Comparison of ENCODE assay signal across 1 cellular context in the genomic region with DNA sequence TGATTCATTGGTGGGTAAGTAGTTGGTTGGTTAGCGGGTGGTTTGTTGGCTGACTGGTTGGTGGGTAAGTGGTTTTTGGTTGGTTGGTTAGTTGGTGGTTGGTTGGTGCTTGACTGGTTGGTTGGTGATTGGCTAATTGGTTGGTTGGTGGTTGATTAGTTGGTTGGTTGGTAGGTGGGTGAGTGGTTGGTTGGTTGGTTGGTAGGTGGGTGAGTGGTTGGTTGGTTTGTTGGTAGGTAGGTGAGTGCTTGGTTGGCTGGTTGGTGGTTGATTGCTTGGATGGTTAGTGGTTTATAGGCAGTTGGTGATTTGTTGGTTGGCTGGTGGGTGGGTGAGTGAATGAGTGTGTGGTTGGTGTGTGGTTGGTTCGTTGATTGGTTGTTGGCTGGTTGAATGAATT.
A peak's percentile ranks its signal among the peaks of the same experiment; 100 is the strongest.
TF ChIP-seq lines count a peak whose summit lies in the region.

No MANE protein-coding gene starts in this region.

TF ChIP-seq in K562, 482 proteins besides CTCF, POLR2A, EP300 and RAD21 (continues in another document):
- TF ChIP-seq HDAC1 (IDR thresholded peaks at IDR 0.05) (peak in 1 of 2 experiments; percentile 27; a peak in 1 of 4 replicates), ZNF644 (tag; IDR thresholded peaks at IDR 0.05; ENCODE audit: low read depth) (no peak), SRSF7 (optimal IDR thresholded peaks at IDR 0.05; ENCODE audit: low read depth, low read length) (no peak), SIN3A (IDR thresholded peaks at IDR 0.05; ENCODE audit: borderline replicate concordance in 2 of 2, control insufficient read depth in 1 of 2, low read depth in 2 of 2, low read length in 2 of 2) (no peak), ZNF586 (CRISPR knock-in tag; conservative IDR thresholded peaks at IDR 0.05) (no peak), NELFE (IDR thresholded peaks at IDR 0.05; ENCODE audit: insufficient read depth, insufficient read length) (no peak), ZNF436 (CRISPR knock-in tag; IDR thresholded peaks at IDR 0.05) (no peak), PHF21A (IDR thresholded peaks at IDR 0.05; ENCODE audit: borderline replicate concordance, low read depth) (no peak), ZNF699 (CRISPR knock-in tag; IDR thresholded peaks at IDR 0.05; ENCODE audit: insufficient replicate concordance) (no peak), SRSF1 (IDR thresholded peaks at IDR 0.05; ENCODE audit: low read depth, low read length) (no peak), ZNF324 (CRISPR knock-in tag; IDR thresholded peaks at IDR 0.05) (no peak), LARP7 (IDR thresholded peaks at IDR 0.05) (0 out of 2 replicates have a peak, but pooled peaks have one; percentile 45), CEBPG (CRISPR knock-in tag; IDR thresholded peaks at IDR 0.05) (no peak), CEBPG (tag; conservative IDR thresholded peaks at IDR 0.05 in 1 of 2, IDR thresholded peaks at IDR 0.05 in 1 of 2) (no peak), MCM7 (IDR thresholded peaks at IDR 0.05) (no peak), MCM3 (IDR thresholded peaks at IDR 0.05) (no peak), CCNT2 (IDR thresholded peaks at IDR 0.05; ENCODE audit: borderline replicate concordance, extremely low read depth, insufficient read length, low read depth, low read length) (no peak), BCOR (IDR thresholded peaks at IDR 0.05) (no peak), PHB2 (IDR thresholded peaks at IDR 0.05; ENCODE audit: low read depth) (0 out of 2 replicates have a peak, but pooled peaks have one; percentile 21), ZNF707 (CRISPR knock-in tag; conservative IDR thresholded peaks at IDR 0.05) (no peak), SMARCE1 (IDR thresholded peaks at IDR 0.05) (no peak), TRIM28 (IDR thresholded peaks at IDR 0.05) (no peak), MAFK (IDR thresholded peaks at IDR 0.05; ENCODE audit: low read length) (no peak), NR3C1 (CRISPR knock-in tag; IDR thresholded peaks at IDR 0.05) (no peak), RBM25 (IDR thresholded peaks at IDR 0.05; ENCODE audit: low read depth, low read length, severe bottlenecking) (no peak), DMBX1 (CRISPR knock-in tag; IDR thresholded peaks at IDR 0.05; ENCODE audit: borderline replicate concordance) (no peak), HDGF (IDR thresholded peaks at IDR 0.05) (no peak), MYC (IDR thresholded peaks at IDR 0.05; ENCODE audit: low read depth, low read length) (no peak), MYC (CRISPR knock-in tag; IDR thresholded peaks at IDR 0.05; ENCODE audit: borderline replicate concordance, low read depth) (no peak), SNRNP70 (optimal IDR thresholded peaks at IDR 0.05; ENCODE audit: low read depth, low read length) (no peak), ETV6 (IDR thresholded peaks at IDR 0.05; ENCODE audit: borderline replicate concordance in 1 of 2, low read depth in 2 of 2, low read length in 1 of 2) (no peak), ETV6 (CRISPR knock-in tag; IDR thresholded peaks at IDR 0.05; ENCODE audit: borderline replicate concordance) (no peak), CBX1 (IDR thresholded peaks at IDR 0.05; ENCODE audit: low read depth) (no peak), EHMT2 (IDR thresholded peaks at IDR 0.05) (peak; percentile 74), PHTF2 (CRISPR knock-in tag; IDR thresholded peaks at IDR 0.05) (no peak), SMARCC2 (IDR thresholded peaks at IDR 0.05; ENCODE audit: low read depth) (no peak), ZC3H11A (IDR thresholded peaks at IDR 0.05; ENCODE audit: low read depth, low read length) (no peak), BRD9 (IDR thresholded peaks at IDR 0.05; ENCODE audit: low read depth, partially characterized antibody) (no peak)
- TF ChIP-seq, protein P1, sequence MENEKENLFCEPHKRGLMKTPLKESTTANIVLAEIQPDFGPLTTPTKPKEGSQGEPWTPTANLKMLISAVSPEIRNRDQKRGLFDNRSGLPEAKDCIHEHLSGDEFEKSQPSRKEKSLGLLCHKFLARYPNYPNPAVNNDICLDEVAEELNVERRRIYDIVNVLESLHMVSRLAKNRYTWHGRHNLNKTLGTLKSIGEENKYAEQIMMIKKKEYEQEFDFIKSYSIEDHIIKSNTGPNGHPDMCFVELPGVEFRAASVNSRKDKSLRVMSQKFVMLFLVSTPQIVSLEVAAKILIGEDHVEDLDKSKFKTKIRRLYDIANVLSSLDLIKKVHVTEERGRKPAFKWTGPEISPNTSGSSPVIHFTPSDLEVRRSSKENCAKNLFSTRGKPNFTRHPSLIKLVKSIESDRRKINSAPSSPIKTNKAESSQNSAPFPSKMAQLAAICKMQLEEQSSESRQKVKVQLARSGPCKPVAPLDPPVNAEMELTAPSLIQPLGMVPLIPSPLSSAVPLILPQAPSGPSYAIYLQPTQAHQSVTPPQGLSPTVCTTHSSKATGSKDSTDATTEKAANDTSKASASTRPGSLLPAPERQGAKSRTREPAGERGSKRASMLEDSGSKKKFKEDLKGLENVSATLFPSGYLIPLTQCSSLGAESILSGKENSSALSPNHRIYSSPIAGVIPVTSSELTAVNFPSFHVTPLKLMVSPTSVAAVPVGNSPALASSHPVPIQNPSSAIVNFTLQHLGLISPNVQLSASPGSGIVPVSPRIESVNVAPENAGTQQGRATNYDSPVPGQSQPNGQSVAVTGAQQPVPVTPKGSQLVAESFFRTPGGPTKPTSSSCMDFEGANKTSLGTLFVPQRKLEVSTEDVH (IDR thresholded peaks at IDR 0.05; ENCODE audit: low read depth, partially characterized antibody): no peak
- TF ChIP-seq, protein P2, sequence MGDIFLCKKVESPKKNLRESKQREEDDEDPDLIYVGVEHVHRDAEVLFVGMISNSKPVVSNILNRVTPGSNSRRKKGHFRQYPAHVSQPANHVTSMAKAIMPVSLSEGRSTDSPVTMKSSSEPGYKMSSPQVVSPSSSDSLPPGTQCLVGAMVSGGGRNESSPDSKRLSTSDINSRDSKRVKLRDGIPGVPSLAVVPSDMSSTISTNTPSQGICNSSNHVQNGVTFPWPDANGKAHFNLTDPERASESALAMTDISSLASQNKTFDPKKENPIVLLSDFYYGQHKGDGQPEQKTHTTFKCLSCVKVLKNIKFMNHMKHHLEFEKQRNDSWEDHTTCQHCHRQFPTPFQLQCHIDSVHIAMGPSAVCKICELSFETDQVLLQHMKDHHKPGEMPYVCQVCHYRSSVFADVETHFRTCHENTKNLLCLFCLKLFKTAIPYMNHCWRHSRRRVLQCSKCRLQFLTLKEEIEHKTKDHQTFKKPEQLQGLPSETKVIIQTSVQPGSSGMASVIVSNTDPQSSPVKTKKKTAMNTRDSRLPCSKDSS (IDR thresholded peaks at IDR 0.05; ENCODE audit: low read depth, partially characterized antibody): peak; percentile 27
- TF ChIP-seq, protein P3, sequence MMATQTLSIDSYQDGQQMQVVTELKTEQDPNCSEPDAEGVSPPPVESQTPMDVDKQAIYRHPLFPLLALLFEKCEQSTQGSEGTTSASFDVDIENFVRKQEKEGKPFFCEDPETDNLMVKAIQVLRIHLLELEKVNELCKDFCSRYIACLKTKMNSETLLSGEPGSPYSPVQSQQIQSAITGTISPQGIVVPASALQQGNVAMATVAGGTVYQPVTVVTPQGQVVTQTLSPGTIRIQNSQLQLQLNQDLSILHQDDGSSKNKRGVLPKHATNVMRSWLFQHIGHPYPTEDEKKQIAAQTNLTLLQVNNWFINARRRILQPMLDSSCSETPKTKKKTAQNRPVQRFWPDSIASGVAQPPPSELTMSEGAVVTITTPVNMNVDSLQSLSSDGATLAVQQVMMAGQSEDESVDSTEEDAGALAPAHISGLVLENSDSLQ (IDR thresholded peaks at IDR 0.05): no peak
- TF ChIP-seq, protein P4, sequence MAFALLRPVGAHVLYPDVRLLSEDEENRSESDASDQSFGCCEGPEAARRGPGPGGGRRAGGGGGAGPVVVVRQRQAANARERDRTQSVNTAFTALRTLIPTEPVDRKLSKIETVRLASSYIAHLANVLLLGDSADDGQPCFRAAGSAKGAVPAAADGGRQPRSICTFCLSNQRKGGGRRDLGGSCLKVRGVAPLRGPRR (CRISPR knock-in tag; IDR thresholded peaks at IDR 0.05): no peak
- TF ChIP-seq, protein P5, sequence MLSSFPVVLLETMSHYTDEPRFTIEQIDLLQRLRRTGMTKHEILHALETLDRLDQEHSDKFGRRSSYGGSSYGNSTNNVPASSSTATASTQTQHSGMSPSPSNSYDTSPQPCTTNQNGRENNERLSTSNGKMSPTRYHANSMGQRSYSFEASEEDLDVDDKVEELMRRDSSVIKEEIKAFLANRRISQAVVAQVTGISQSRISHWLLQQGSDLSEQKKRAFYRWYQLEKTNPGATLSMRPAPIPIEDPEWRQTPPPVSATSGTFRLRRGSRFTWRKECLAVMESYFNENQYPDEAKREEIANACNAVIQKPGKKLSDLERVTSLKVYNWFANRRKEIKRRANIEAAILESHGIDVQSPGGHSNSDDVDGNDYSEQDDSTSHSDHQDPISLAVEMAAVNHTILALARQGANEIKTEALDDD (IDR thresholded peaks at IDR 0.05): peak; percentile 91
- TF ChIP-seq, protein P6, sequence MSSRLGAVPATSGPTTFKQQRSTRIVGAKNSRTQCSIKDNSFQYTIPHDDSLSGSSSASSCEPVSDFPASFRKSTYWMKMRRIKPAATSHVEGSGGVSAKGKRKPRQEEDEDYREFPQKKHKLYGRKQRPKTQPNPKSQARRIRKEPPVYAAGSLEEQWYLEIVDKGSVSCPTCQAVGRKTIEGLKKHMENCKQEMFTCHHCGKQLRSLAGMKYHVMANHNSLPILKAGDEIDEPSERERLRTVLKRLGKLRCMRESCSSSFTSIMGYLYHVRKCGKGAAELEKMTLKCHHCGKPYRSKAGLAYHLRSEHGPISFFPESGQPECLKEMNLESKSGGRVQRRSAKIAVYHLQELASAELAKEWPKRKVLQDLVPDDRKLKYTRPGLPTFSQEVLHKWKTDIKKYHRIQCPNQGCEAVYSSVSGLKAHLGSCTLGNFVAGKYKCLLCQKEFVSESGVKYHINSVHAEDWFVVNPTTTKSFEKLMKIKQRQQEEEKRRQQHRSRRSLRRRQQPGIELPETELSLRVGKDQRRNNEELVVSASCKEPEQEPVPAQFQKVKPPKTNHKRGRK (tag; IDR thresholded peaks at IDR 0.05): no peak
- TF ChIP-seq, protein P7, sequence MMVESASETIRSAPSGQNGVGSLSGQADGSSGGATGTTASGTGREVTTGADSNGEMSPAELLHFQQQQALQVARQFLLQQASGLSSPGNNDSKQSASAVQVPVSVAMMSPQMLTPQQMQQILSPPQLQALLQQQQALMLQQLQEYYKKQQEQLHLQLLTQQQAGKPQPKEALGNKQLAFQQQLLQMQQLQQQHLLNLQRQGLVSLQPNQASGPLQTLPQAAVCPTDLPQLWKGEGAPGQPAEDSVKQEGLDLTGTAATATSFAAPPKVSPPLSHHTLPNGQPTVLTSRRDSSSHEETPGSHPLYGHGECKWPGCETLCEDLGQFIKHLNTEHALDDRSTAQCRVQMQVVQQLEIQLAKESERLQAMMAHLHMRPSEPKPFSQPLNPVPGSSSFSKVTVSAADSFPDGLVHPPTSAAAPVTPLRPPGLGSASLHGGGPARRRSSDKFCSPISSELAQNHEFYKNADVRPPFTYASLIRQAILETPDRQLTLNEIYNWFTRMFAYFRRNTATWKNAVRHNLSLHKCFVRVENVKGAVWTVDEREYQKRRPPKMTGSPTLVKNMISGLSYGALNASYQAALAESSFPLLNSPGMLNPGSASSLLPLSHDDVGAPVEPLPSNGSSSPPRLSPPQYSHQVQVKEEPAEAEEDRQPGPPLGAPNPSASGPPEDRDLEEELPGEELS (CRISPR knock-in tag; IDR thresholded peaks at IDR 0.05; ENCODE audit: borderline replicate concordance): no peak
- TF ChIP-seq, protein P8, sequence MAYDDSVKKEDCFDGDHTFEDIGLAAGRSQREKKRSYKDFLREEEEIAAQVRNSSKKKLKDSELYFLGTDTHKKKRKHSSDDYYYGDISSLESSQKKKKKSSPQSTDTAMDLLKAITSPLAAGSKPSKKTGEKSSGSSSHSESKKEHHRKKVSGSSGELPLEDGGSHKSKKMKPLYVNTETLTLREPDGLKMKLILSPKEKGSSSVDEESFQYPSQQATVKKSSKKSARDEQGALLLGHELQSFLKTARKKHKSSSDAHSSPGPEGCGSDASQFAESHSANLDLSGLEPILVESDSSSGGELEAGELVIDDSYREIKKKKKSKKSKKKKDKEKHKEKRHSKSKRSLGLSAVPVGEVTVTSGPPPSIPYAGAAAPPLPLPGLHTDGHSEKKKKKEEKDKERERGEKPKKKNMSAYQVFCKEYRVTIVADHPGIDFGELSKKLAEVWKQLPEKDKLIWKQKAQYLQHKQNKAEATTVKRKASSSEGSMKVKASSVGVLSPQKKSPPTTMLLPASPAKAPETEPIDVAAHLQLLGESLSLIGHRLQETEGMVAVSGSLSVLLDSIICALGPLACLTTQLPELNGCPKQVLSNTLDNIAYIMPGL (CRISPR knock-in tag; IDR thresholded peaks at IDR 0.05): no peak
- TF ChIP-seq, protein P9, sequence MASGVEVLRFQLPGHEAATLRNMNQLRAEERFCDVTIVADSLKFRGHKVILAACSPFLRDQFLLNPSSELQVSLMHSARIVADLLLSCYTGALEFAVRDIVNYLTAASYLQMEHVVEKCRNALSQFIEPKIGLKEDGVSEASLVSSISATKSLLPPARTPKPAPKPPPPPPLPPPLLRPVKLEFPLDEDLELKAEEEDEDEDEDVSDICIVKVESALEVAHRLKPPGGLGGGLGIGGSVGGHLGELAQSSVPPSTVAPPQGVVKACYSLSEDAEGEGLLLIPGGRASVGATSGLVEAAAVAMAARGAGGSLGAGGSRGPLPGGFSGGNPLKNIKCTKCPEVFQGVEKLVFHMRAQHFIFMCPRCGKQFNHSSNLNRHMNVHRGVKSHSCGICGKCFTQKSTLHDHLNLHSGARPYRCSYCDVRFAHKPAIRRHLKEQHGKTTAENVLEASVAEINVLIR (CRISPR knock-in tag; IDR thresholded peaks at IDR 0.05): no peak
- TF ChIP-seq, protein P10, sequence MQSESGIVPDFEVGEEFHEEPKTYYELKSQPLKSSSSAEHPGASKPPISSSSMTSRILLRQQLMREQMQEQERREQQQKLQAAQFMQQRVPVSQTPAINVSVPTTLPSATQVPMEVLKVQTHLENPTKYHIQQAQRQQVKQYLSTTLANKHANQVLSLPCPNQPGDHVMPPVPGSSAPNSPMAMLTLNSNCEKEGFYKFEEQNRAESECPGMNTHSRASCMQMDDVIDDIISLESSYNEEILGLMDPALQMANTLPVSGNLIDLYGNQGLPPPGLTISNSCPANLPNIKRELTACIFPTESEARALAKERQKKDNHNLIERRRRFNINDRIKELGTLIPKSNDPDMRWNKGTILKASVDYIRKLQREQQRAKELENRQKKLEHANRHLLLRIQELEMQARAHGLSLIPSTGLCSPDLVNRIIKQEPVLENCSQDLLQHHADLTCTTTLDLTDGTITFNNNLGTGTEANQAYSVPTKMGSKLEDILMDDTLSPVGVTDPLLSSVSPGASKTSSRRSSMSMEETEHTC (IDR thresholded peaks at IDR 0.05): no peak
- TF ChIP-seq, protein P11, sequence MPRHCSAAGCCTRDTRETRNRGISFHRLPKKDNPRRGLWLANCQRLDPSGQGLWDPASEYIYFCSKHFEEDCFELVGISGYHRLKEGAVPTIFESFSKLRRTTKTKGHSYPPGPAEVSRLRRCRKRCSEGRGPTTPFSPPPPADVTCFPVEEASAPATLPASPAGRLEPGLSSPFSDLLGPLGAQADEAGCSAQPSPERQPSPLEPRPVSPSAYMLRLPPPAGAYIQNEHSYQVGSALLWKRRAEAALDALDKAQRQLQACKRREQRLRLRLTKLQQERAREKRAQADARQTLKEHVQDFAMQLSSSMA (CRISPR knock-in tag; IDR thresholded peaks at IDR 0.05): no peak
- TF ChIP-seq, protein P12, sequence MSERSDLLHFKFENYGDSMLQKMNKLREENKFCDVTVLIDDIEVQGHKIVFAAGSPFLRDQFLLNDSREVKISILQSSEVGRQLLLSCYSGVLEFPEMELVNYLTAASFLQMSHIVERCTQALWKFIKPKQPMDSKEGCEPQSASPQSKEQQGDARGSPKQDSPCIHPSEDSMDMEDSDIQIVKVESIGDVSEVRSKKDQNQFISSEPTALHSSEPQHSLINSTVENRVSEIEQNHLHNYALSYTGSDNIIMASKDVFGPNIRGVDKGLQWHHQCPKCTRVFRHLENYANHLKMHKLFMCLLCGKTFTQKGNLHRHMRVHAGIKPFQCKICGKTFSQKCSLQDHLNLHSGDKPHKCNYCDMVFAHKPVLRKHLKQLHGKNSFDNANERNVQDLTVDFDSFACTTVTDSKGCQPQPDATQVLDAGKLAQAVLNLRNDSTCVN (CRISPR knock-in tag; IDR thresholded peaks at IDR 0.05): peak; percentile 16; the same call in 1 of the 2 replicates
